ENCODE assay signal across 8 cellular contexts in the genomic region with DNA sequence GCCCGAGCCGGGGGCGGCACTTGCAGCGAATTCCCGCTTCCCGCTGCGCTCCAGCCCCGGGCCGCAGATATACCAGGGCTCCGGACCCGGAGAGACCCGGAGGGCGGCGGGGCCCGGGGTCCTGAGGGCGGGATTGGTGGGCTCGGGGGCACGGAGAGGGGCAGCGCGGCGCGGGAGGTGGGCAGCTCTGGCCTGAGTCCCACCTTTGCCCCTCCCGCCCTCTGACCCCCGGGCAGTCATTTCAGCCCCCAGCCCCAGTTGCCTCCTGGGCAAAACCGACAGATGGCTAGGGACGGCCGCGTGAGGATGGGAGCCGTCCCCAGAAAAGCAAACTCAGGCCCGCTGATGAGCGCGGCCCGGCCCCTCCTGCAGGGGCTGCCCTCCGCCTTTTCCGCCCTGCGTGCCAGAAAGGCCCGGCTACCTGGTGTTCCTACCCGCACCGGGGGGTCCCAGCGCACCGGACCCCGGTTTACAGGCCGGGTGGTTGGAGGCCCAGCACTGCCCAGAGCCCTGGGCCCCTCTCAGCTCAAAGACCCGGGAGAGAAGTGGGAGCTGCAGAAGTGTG. TPM values are rescaled to one million over a fixed set of nuclear protein-coding genes. Genes with fewer than 3 reads are reported as not detected.
DNase-seq lines count a peak whose midpoint lies in the region; ATAC-seq, FAIRE-seq and TF ChIP-seq lines count a peak whose summit lies in the region.

No MANE protein-coding gene starts in this region.

- no peak for TF ChIP-seq EP300 in gastroesophageal sphincter (IDR thresholded peaks at IDR 0.05)

- H2AFZ ChIP-seq in SU-DHL-6 (ENCODE audit: low read depth, low read length, severe bottlenecking), result peak overlapping the region; percentile 94

- no CpG with 5 or more reads among the region's 44 CpGs for WGBS in gastroesophageal sphincter (ENCODE audit: low coverage in 1 of 2), 2 donors

- H3K27me3 ChIP-seq in SU-DHL-6 (ENCODE audit: low read length) (no peaks in the 10 kb centered on the region), gastroesophageal sphincter (peaks cover 3% of the 10 kb centered on the region)

- TF ChIP-seq CTCF in SU-DHL-6 (IDR thresholded peaks at IDR 0.05; ENCODE audit: insufficient read depth, low read length, poor library complexity, severe bottlenecking) (no peak), gastroesophageal sphincter (IDR thresholded peaks at IDR 0.05) (no peak)

- H3K9ac ChIP-seq in SU-DHL-6 (ENCODE audit: low read length), result peak overlapping the region; percentile 86

- H3K4me1 ChIP-seq in gastroesophageal sphincter, result peaks cover 0 to 46% (median 13%) of the 10 kb centered on the region in 3 donors

- H3K4me3 ChIP-seq in SU-DHL-6 (ENCODE audit: insufficient read depth, low read length, poor library complexity, severe bottlenecking) (peak overlapping the region; percentile 85), gastroesophageal sphincter (peak overlapping the region; percentile 88 to 93)

- H3K9me2 ChIP-seq in SU-DHL-6 (replicated peaks; ENCODE audit: insufficient read depth, low read length), result no peaks in the 10 kb centered on the region

- FAIRE-seq in frontal cortex (lab: Jason Lieb, UNC), result no peak

- no peaks in the 10 kb centered on the region for H4K20me1 ChIP-seq in SU-DHL-6 (ENCODE audit: low read depth, low read length)

- ATAC-seq in GM19397 (IDR thresholded peaks at IDR 0.05; ENCODE audit: unreplicated experiment), result peak; percentile 5
- ATAC-seq in gastroesophageal sphincter, result no peak
- ATAC-seq in GM21526 (IDR thresholded peaks at IDR 0.05; ENCODE audit: low FRiP score, unreplicated experiment), result no peak

- peak; percentile 45 for DNase-seq in retina
- no peak for DNase-seq in NCI-H1048 (lab: John Stamatoyannopoulos, UW)
- no peak for DNase-seq in frontal cortex (ENCODE audit: low spot score in 2 of 2)
- no peak for DNase-seq in NCI-H1436 (lab: John Stamatoyannopoulos, UW)

- no peaks in the 10 kb centered on the region for H3F3A ChIP-seq in SU-DHL-6 (ENCODE audit: insufficient read depth)

- peaks cover 17% of the 10 kb centered on the region for H3K79me2 ChIP-seq in SU-DHL-6 (ENCODE audit: insufficient read depth, low read length)

- H3K27ac ChIP-seq in SU-DHL-6 (ENCODE audit: low read depth, low read length) (peak overlapping the region; percentile 20), gastroesophageal sphincter (peak overlapping the region; percentile 74 to 90 (median 86))

- TF ChIP-seq POLR2A in gastroesophageal sphincter (IDR thresholded peaks at IDR 0.05), result no peak

- H3K36me3 ChIP-seq in SU-DHL-6 (ENCODE audit: low read length) (no peaks in the 10 kb centered on the region), gastroesophageal sphincter (peaks cover 0 to 14% of the 10 kb centered on the region in 2 donors)

- H3K4me2 ChIP-seq in SU-DHL-6 (ENCODE audit: low read depth, low read length, poor library complexity, severe bottlenecking), result peak overlapping the region; percentile 92

- H3K9me3 ChIP-seq in SU-DHL-6 (ENCODE audit: insufficient read depth, low read length), result no peaks in the 10 kb centered on the region
- H3K9me3 ChIP-seq in gastroesophageal sphincter, result no peaks in the 10 kb centered on the region

RNA-seq across cellular contexts. Expression of gene RBM17, which starts 56.7 kb away (rescaled TPM):
- total RNA-seq in gastroesophageal sphincter (10 to 100 TPM; 51.0 to 72.9 (median 66.7) TPM), frontal cortex (31.8 TPM)

RNA-seq across cellular contexts. Expression of gene PFKFB3, which starts 57.2 kb away (rescaled TPM):
- 10 to 100 TPM; 29.6 to 78.3 (median 38.4) TPM for total RNA-seq in gastroesophageal sphincter
- 14.3 TPM for total RNA-seq in frontal cortex
